ENCODE assay signal across 19 cellular contexts in the genomic region with DNA sequence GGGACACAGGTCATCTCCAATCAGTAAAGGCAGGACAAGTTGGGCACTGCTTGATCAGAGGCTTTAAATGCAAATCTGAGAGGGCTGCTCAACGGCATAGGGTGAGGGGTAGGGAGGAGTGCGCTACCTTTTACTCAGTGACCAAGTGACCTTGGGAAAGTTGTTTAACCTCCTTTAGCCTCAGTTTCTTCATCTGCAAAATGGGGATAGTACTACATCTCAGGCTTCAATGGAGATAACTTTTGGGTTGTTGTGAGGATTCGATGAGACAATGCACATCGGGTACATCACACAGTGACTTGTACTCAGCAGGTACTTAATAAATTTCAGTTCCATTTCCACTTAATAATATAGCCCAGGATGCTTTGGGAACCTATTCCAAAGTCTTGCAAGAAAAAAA. TPM values are rescaled to one million over a fixed set of nuclear protein-coding genes. Genes with fewer than 3 reads are reported as not detected.
"Had no signal": no experiment of that assay in that cellular context is flagged by ENCODE, and none has a peak within 500 bp of the region (broad histone marks: within the 10 kb centered on the region; RNA-seq: fewer than 3 reads in every experiment).

No MANE protein-coding gene starts in this region.

- H3K4me2 ChIP-seq: KMS-11 had no signal

- FAIRE-seq: RCC 7860 had no signal

- H3K27ac ChIP-seq: KMS-11, SJSA1, SK-N-MC had no signal

- H3K27me3 ChIP-seq: SJSA1 had no signal

- H3K4me1 ChIP-seq: SJSA1 had no signal

- H3K36me3 ChIP-seq: SJSA1 had no signal

- H3K9me3 ChIP-seq: SJSA1 had no signal

- DNase-seq: IMR-90, Kasumi-1, MM.1S, NCI-H187, NCI-H2029, NCI-H2081 treated with DMSO at 0.1 percent for 48 hours, NCI-H226, NCI-H446, NCI-H510A, NCI-H524 treated with DMSO at 0.1 percent for 48 hours, NCI-H774, Right ventricle myocardium superior, RPMI8226, SIG-M5 had no signal

- H3K9ac ChIP-seq: KMS-11 had no signal

- H3K4me3 ChIP-seq: SJSA1, SK-N-MC had no signal

RNA-seq across cellular contexts. Expression of a gene that starts 22.6 kb away (rescaled TPM):
- total RNA-seq: HT-29 had no signal
